ENCODE assay signal across 8 cellular contexts in the genomic region with DNA sequence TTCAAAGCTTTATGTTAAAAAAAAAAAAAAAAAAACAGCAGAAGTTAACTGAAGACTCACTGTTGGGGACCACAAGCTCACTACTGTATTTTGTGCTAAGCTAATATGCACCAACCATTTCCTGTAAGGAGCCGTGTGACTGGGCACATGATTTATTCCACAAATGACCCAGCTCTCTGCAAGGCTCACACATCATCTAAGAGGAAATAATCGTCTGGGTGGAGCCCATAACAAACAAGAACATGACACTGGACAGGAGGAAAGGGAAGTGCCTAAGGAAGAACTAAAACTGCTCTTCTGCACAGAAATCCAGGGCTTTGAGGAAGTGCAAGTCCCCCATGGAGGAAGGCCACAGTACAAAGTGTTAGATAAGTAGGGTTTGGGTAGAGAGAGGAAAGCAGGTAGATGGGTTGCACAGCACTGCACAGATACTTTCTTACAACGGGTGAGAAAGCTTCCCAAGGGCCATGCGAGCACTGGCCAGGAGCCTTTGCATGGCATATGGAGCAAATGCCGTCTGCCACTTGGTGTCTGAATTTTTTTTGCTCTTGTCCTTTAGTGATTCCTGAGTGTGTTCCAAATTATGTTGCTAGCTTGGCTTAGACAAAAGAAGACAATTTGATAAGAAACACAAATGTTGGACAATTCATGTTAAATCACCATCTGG. TPM values are rescaled to one million over a fixed set of nuclear protein-coding genes. Genes with fewer than 3 reads are reported as not detected.
DNase-seq lines count a peak whose midpoint lies in the region; ATAC-seq and TF ChIP-seq lines count a peak whose summit lies in the region.

No MANE protein-coding gene starts in this region.

- H3K4me3 ChIP-seq in coronary artery (peak overlapping the region; percentile 37), vagina (no peak overlapping the region)

- no peak overlapping the region for H3K4me3 Mint-ChIP-seq in mesothelial cell of epicardium

- H3K36me3 Mint-ChIP-seq in mesothelial cell of epicardium, result peaks cover 8% of the 10 kb centered on the region

- peak; percentile 45 for DNase-seq in ACHN
- DNase-seq in RKO (ENCODE audit: low spot score), result peak; percentile 34
- no peak for DNase-seq in coronary artery (ENCODE audit: low spot score)
- no peak for DNase-seq in mesothelial cell of epicardium (ENCODE audit: low spot score in 2 of 2, unreplicated experiment in 2 of 2)
- no peak for DNase-seq in vagina (ENCODE audit: extremely low spot score in 2 of 2)
- no peak for DNase-seq in NCI-H82 treated with DMSO at 0.1 percent for 48 hours (lab: John Stamatoyannopoulos, UW; ENCODE audit: unreplicated experiment)

- intact Hi-C loops in vagina (cut with DNase I), result no loop called here

- H3K4me1 ChIP-seq in vagina, result peaks cover 95% of the 10 kb centered on the region

- no peaks in the 10 kb centered on the region for H3K27me3 ChIP-seq in vagina

- peaks cover 60% of the 10 kb centered on the region for H3K4me1 Mint-ChIP-seq in mesothelial cell of epicardium

- TF ChIP-seq CTCF in coronary artery (IDR thresholded peaks at IDR 0.05) (no peak), mesothelial cell of epicardium (IDR thresholded peaks at IDR 0.05; ENCODE audit: unreplicated experiment) (no peak), vagina (IDR thresholded peaks at IDR 0.05) (no peak)

- no peak for TF ChIP-seq POLR2A in vagina (IDR thresholded peaks at IDR 0.05)

- in situ Hi-C loops in ACHN (cut with HindIII; ENCODE audit: low pct_ligation_motif_present, low pct_unique_long_range_greater_than_20kb, low sequenced_read_pairs), result no loop called here

- H3K36me3 ChIP-seq in vagina, result no peaks in the 10 kb centered on the region

- no peaks in the 10 kb centered on the region for H3K27me3 Mint-ChIP-seq in mesothelial cell of epicardium (ENCODE audit: low read depth)

- H3K9me3 Mint-ChIP-seq in mesothelial cell of epicardium, result no peaks in the 10 kb centered on the region

- H3K27ac ChIP-seq in coronary artery, result peak overlapping the region; percentile 70 to 83
- H3K27ac ChIP-seq in vagina, result peak overlapping the region; percentile 65

- ATAC-seq in GM18519 (IDR thresholded peaks at IDR 0.05; ENCODE audit: low FRiP score, unreplicated experiment) (peak; percentile 65), HG03159 (IDR thresholded peaks at IDR 0.05; ENCODE audit: unreplicated experiment) (peak; percentile 83)

- no peaks in the 10 kb centered on the region for H3K9me3 ChIP-seq in vagina

- H3K27ac Mint-ChIP-seq in mesothelial cell of epicardium, result peak overlapping the region; percentile 98

RNA-seq across cellular contexts. Expression of gene NFE2L2, which starts 24.5 kb away (rescaled TPM):
- total RNA-seq in mesothelial cell of epicardium (93.1 to 93.9 TPM (median 93.3 TPM) in 3 replicates), vagina (147 TPM)

RNA-seq across cellular contexts. Expression of gene HNRNPA3, which starts 27.5 kb away (rescaled TPM):
- total RNA-seq in mesothelial cell of epicardium (264 to 274 TPM (median 269 TPM) in 3 replicates), vagina (77.8 TPM)

Comparison
In these comparisons a context has a peak if more than half of its experiments do, and no peak if none do; other contexts are left out.
1. DNase-seq: peak in ACHN (single experiment) and RKO (single experiment); none in coronary artery (single experiment), mesothelial cell of epicardium (0 of 2), vagina (0 of 2) and NCI-H82 treated with DMSO at 0.1 percent for 48 hours (single experiment).